In the genomic region with DNA sequence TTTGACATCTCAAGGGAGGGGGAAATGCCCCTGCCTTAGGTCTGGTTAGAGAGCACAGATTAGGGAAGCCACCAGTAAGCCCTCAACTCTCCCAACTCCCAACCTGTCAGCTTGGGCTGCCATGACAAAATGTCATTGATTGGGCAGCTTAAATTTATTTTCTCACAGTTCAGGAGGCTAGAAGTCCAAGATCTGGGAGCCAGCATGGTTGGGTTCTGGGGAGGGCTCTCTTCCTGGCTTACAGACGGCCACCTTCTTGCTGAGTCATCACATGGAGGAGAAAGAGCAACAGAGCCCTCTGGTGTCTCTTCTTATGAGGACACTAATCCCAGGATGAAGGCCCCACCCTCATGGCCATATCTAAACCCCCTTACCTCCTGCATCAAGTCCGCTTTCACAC, we compare ENCODE assay signal across 8 cellular contexts. TPM values are rescaled to one million over a fixed set of nuclear protein-coding genes. Genes with fewer than 3 reads are reported as not detected.
DNase-seq lines count a peak whose midpoint lies in the region; ATAC-seq and TF ChIP-seq lines count a peak whose summit lies in the region.

No MANE protein-coding gene starts in this region.

- 42 to 55% (median 48%) methylated on average over 2 of the region's 2 CpGs for WGBS in heart left ventricle, 4 donors

- H3K4me3 ChIP-seq in heart left ventricle: no peak overlapping the region

- no peak overlapping the region for H3K27ac Mint-ChIP-seq in activated T-cell treated with anti-CD3 and anti-CD28 coated beads, Interleukin-2, amount 50 U/mL, for 72 hours

- no peaks in the 10 kb centered on the region for H3K36me3 ChIP-seq in heart left ventricle

- H3K27me3 ChIP-seq in heart left ventricle: no peaks in the 10 kb centered on the region

- intact Hi-C loops in heart left ventricle (cut with DNase I) (loop anchor here in 4 of 10 donors (1.0 to 5.0 kb wide), 3 partner anchors 79 to 81 kb away; no protein-coding TSS in a partner anchor), Right ventricle myocardium inferior (cut with DNase I) (loop anchor here (1.0 kb wide), 1 partner anchor 81 kb away; no protein-coding TSS in a partner anchor)

- TF ChIP-seq CTCF in heart left ventricle (IDR thresholded peaks at IDR 0.05): peak in 10 of 12 donors; percentile 14 to 45 (median 34)

- H3K27me3 Mint-ChIP-seq in activated T-cell treated with anti-CD3 and anti-CD28 coated beads, Interleukin-2, amount 50 U/mL, for 72 hours (ENCODE audit: low read depth): no peaks in the 10 kb centered on the region

- no peak overlapping the region for H3K4me3 Mint-ChIP-seq in activated T-cell treated with anti-CD3 and anti-CD28 coated beads, Interleukin-2, amount 50 U/mL, for 72 hours

- H3K4me1 Mint-ChIP-seq in activated T-cell treated with anti-CD3 and anti-CD28 coated beads, Interleukin-2, amount 50 U/mL, for 72 hours (ENCODE audit: low read depth): peaks cover 46% of the 10 kb centered on the region

- H3K27ac ChIP-seq in heart left ventricle (no peak overlapping the region), temporal lobe (ENCODE audit: low read depth, low read length) (peak overlapping the region; percentile 51)

- TF ChIP-seq POLR2A in heart left ventricle (IDR thresholded peaks at IDR 0.05): no peak

- H3K9me3 ChIP-seq in heart left ventricle: peaks cover 0 to 10% (median 7%) of the 10 kb centered on the region in 12 donors

- ATAC-seq in heart left ventricle (peak in 1 of 4 donors; percentile 17), Right ventricle myocardium inferior (no peak), HG03342 (IDR thresholded peaks at IDR 0.05; ENCODE audit: unreplicated experiment) (no peak)
- ATAC-seq in activated T-cell treated with anti-CD3 and anti-CD28 coated beads, Interleukin-2, amount 50 U/mL, for 72 hours (replicated peaks in 1 of 2): peak; percentile 42 to 50

- H3K4me1 ChIP-seq in heart left ventricle: peaks cover 0 to 10% (median 2%) of the 10 kb centered on the region in 12 donors

- H3K9me3 Mint-ChIP-seq in activated T-cell treated with anti-CD3 and anti-CD28 coated beads, Interleukin-2, amount 50 U/mL, for 72 hours: peaks cover 4 to 5% of the 10 kb centered on the region in 2 donors

- DNase-seq in heart left ventricle (no peak), Right ventricle myocardium inferior (ENCODE audit: missing footprints) (no peak), NCI-H2171 treated with DMSO at 0.1 percent for 48 hours (lab: John Stamatoyannopoulos, UW) (peak; percentile 12), iPS DF 19.7 (ENCODE audit: low read depth, low spot score) (peak; percentile 59), dedifferentiated amniotic fluid mesenchymal stem cell (ENCODE audit: extremely low spot score) (no peak)
- peak; percentile 59 to 70 for DNase-seq in activated T-cell treated with anti-CD3 and anti-CD28 coated beads, Interleukin-2, amount 50 U/mL, for 72 hours

- H3K36me3 Mint-ChIP-seq in activated T-cell treated with anti-CD3 and anti-CD28 coated beads, Interleukin-2, amount 50 U/mL, for 72 hours (ENCODE audit: insufficient read depth in 2 of 2): peaks cover 5 to 11% of the 10 kb centered on the region in 2 donors

RNA-seq across cellular contexts. Expression of a gene that starts 24.2 kb away (rescaled TPM):
- total RNA-seq in heart left ventricle: 10 to 100 TPM; 35.7 to 80.3 (median 49.2) TPM
- polyA plus RNA-seq in heart left ventricle: 10 to 100 TPM; 34.0 to 47.1 TPM
- total RNA-seq in Right ventricle myocardium inferior: 64.2 TPM
- 10 to 100 TPM; 32.1 to 35.6 TPM for total RNA-seq in activated T-cell treated with anti-CD3 and anti-CD28 coated beads, Interleukin-2, amount 50 U/mL, for 72 hours
- total RNA-seq in temporal lobe: 35.9 TPM

RNA-seq across cellular contexts. Expression of a gene that starts 25.6 kb away (rescaled TPM):
- total RNA-seq in heart left ventricle (10 to 100 TPM in 8 of 9 donors, 1 to 10 TPM in 1; 7.8 to 46.1 (median 17.5) TPM), Right ventricle myocardium inferior (43.6 TPM), temporal lobe (0.49 TPM)
- 10 to 100 TPM; 38.6 to 42.0 TPM for polyA plus RNA-seq in heart left ventricle
- 10 to 100 TPM; 21.3 to 21.5 TPM for total RNA-seq in activated T-cell treated with anti-CD3 and anti-CD28 coated beads, Interleukin-2, amount 50 U/mL, for 72 hours

Comparison
In these comparisons a context has a peak if more than half of its experiments do, and no peak if none do; other contexts are left out.
1. ATAC-seq: peak in activated T-cell treated with anti-CD3 and anti-CD28 coated beads, Interleukin-2, amount 50 U/mL, for 72 hours (2 of 2); none in Right ventricle myocardium inferior (single experiment) and HG03342 (single experiment).
2. DNase-seq: peak in NCI-H2171 treated with DMSO at 0.1 percent for 48 hours (single experiment), activated T-cell treated with anti-CD3 and anti-CD28 coated beads, Interleukin-2, amount 50 U/mL, for 72 hours (2 of 2) and iPS DF 19.7 (single experiment); none in heart left ventricle (0 of 5), Right ventricle myocardium inferior (single experiment) and dedifferentiated amniotic fluid mesenchymal stem cell (single experiment).